23 cellular contexts compared by ENCODE assay signal in the genomic region with DNA sequence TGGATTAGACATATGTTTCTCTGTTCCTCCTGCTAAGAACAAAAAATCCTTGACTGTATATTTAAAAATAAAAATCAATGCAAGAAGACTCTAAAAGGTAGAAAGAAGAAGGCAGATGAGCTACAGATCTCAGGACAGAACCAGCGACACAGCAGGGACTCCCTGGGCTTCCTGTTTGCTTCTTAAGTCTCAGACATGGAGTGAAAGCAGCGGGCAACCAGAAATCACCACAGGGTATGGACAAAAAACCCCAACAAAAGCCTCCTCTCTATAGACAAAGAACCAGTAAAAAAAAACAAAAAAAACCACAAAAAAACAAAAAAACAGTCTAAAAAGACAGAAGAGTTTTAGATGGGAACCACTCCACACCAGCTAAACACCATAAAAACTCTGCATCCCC.
"Had no signal": no experiment of that assay in that cellular context is flagged by ENCODE, and none has a peak within 500 bp of the region (broad histone marks: within the 10 kb centered on the region; RNA-seq: fewer than 3 reads in every experiment).

No MANE protein-coding gene starts in this region.

- H3K27ac ChIP-seq: left lung, ovary, right atrium auricular region, right lobe of liver, testis, thyroid gland, transverse colon, upper lobe of right lung had no signal

- ATAC-seq: left colon; left lung; natural killer cell; right lobe of liver; stimulated activated memory B cell treated with anti-CD40 and anti-IgM and Interleukin-4, amounts not matched to agents 10 μg/mL and 1 μg/mL and 100 μg/mL, for 72 hours; stimulated activated naive CD8-positive, alpha-beta T cell treated with anti-CD3 and anti-CD28 coated beads, Interleukin-15, amount 100 ng/mL, for 72 hours; upper lobe of right lung had no signal

- H3K27me3 ChIP-seq: left lung, ovary, right atrium auricular region, right lobe of liver, testis, thyroid gland, transverse colon, upper lobe of right lung had no signal

- H3K4me2 ChIP-seq: smooth muscle cell had no signal

- H3K36me3 ChIP-seq: left lung, ovary, right atrium auricular region, right lobe of liver, thyroid gland, transverse colon, upper lobe of right lung had no signal

- H3K4me1 ChIP-seq: left lung, right atrium auricular region, right lobe of liver, testis, thyroid gland, upper lobe of right lung had no signal

- H3K9me3 ChIP-seq: ovary, right atrium auricular region, right lobe of liver, testis, thyroid gland, transverse colon, upper lobe of right lung had no signal

- H3K4me3 ChIP-seq: left lung, lung, ovary, right atrium auricular region, right lobe of liver, smooth muscle cell, testis, thyroid gland, transverse colon, upper lobe of right lung had no signal

- DNase-seq: head of caudate nucleus; hippocampal formation; immature natural killer cell; kidney; left colon; left lung; naive B cell; natural killer cell; nephron progenitor cell; ovary; right lobe of liver; stimulated activated CD4-positive, alpha-beta T cell treated with anti-CD3 and anti-CD28 coated beads, Interleukin-4, amount 100 ng/mL, for 24 hours; stimulated activated naive CD4-positive, alpha-beta T cell treated with Interleukin-2 at 50 U/mL for 16 hours; stimulated activated naive CD8-positive, alpha-beta T cell treated with anti-CD3 and anti-CD28 coated beads, Interleukin-15, amount 100 ng/mL, for 72 hours; substantia nigra; testis; thyroid gland; transverse colon; upper lobe of right lung had no signal
